ENCODE assay signal across 9 cellular contexts in genomic region chr21:34615487-34615814, GRCh38. TPM values are rescaled to one million over a fixed set of nuclear protein-coding genes. Genes with fewer than 3 reads are reported as not detected.
DNase-seq lines count a peak whose midpoint lies in the region; ATAC-seq, FAIRE-seq and TF ChIP-seq lines count a peak whose summit lies in the region.
"Had no signal": no experiment of that assay in that cellular context is flagged by ENCODE, and none has a peak within 500 bp of the region (broad histone marks: within the 10 kb centered on the region; RNA-seq: fewer than 3 reads in every experiment).

No MANE protein-coding gene starts in this region.

- peak overlapping the region; percentile 76 to 90 for H3K4me3 ChIP-seq in SK-N-SH (ENCODE audit: low read depth in 2 of 2, low read length in 1 of 2)

- no peak for TF ChIP-seq CTCF in SK-N-SH (IDR thresholded peaks at IDR 0.05)
- no peak for TF ChIP-seq CTCF in glutamatergic neuron (IDR thresholded peaks at IDR 0.05; ENCODE audit: partially characterized antibody, unreplicated experiment)

- peaks cover 20% of the 10 kb centered on the region for H3K4me1 Mint-ChIP-seq in glutamatergic neuron (ENCODE audit: low read depth, unreplicated experiment)
- peaks cover 31% of the 10 kb centered on the region for H3K4me1 Mint-ChIP-seq in stimulated activated naive CD8-positive, alpha-beta T cell treated with anti-CD3 and anti-CD28 coated beads, Interleukin-15, amount 100 ng/mL, for 72 hours

- TF ChIP-seq EP300 in SK-N-SH (IDR thresholded peaks at IDR 0.05; ENCODE audit: borderline replicate concordance in 1 of 2, low read depth in 1 of 2, low read length in 1 of 2) = no peak

- H4K20me1 ChIP-seq in SK-N-SH (ENCODE audit: insufficient read depth) = no peaks in the 10 kb centered on the region

- peak overlapping the region in 1 of 2 experiments; percentile 16; a peak in 2 of 4 replicates for H3K27ac ChIP-seq in SK-N-SH (ENCODE audit: low read depth in 2 of 2, low read length in 1 of 2)

- peak overlapping the region; percentile 84 for H2AFZ ChIP-seq in SK-N-SH (ENCODE audit: low read depth)

- no peaks in the 10 kb centered on the region for H3K36me3 ChIP-seq in SK-N-SH (replicated peaks in 1 of 2; ENCODE audit: control insufficient read depth in 1 of 2, insufficient read depth in 2 of 2, low read length in 1 of 2)

- H3F3A ChIP-seq in SK-N-SH (replicated peaks; ENCODE audit: insufficient read depth) = peaks cover 2% of the 10 kb centered on the region

- POLR2A ChIA-PET in SK-N-SH (lab: Yijun Ruan, JAX) = no interaction called here

- no peak overlapping the region for H3K9ac ChIP-seq in SK-N-SH

- CTCF ChIA-PET in SK-N-SH (lab: Yijun Ruan, JAX) = interaction anchor here (0.6 to 6.6 kb wide), 6 partner anchors 13 to 1401 kb away, joined by 3 to 61 read pairs (median 5); no protein-coding TSS in a partner anchor

- no peak for TF ChIP-seq POLR2A in GM12891 (IDR thresholded peaks at IDR 0.05; ENCODE audit: low read depth, low read length)

- H3K27me3 ChIP-seq in SK-N-SH (ENCODE audit: insufficient read depth) = peaks cover 11% of the 10 kb centered on the region; the same call in 1 of the 2 replicates

- no peaks in the 10 kb centered on the region for H3K9me3 ChIP-seq in SK-N-SH

- H3K79me2 ChIP-seq in SK-N-SH (ENCODE audit: insufficient read depth) = no peaks in the 10 kb centered on the region

- peak overlapping the region; percentile 81 for H3K4me3 Mint-ChIP-seq in glutamatergic neuron (ENCODE audit: unreplicated experiment)
- peak overlapping the region; percentile 94 to 98 for H3K4me3 Mint-ChIP-seq in stimulated activated naive CD8-positive, alpha-beta T cell treated with anti-CD3 and anti-CD28 coated beads, Interleukin-15, amount 100 ng/mL, for 72 hours

- no peak for TF ChIP-seq RAD21 in SK-N-SH (IDR thresholded peaks at IDR 0.05; ENCODE audit: low read length)

- peak overlapping the region; percentile 67 for H3K4me2 ChIP-seq in SK-N-SH

- peak overlapping the region; percentile 91 for H3K27ac Mint-ChIP-seq in glutamatergic neuron (ENCODE audit: unreplicated experiment)
- H3K27ac Mint-ChIP-seq in stimulated activated naive CD8-positive, alpha-beta T cell treated with anti-CD3 and anti-CD28 coated beads, Interleukin-15, amount 100 ng/mL, for 72 hours = peak overlapping the region; percentile 91 to 96

- no peak for FAIRE-seq in GM12891 (lab: Jason Lieb, UNC)
- FAIRE-seq: colon had no signal

- peak; percentile 40 for ATAC-seq in stimulated activated naive CD8-positive, alpha-beta T cell treated with anti-CD3 and anti-CD28 coated beads, Interleukin-15, amount 100 ng/mL, for 72 hours

- DNase-seq in NCI-H526 treated with DMSO at 0.1 percent for 48 hours (lab: John Stamatoyannopoulos, UW) (peak; percentile 56), NCI-H526 (lab: John Stamatoyannopoulos, UW) (no peak), SK-N-SH (no peak), glutamatergic neuron (no peak), mesenteric fat pad (ENCODE audit: low spot score) (no peak), NCI-H2107 treated with DMSO at 0.1 percent for 48 hours (lab: John Stamatoyannopoulos, UW; ENCODE audit: unreplicated experiment) (no peak), GM12891 (ENCODE audit: insufficient read length, low spot score) (no peak)
- DNase-seq in stimulated activated naive CD8-positive, alpha-beta T cell treated with anti-CD3 and anti-CD28 coated beads, Interleukin-15, amount 100 ng/mL, for 72 hours = no peak

- peaks cover 0 to 6% of the 10 kb centered on the region in 2 experiments; a peak in 2 of 4 replicates for H3K4me1 ChIP-seq in SK-N-SH (ENCODE audit: control insufficient read depth in 1 of 2, insufficient read depth in 2 of 2, low read depth in 1 of 2, low read length in 1 of 2)

- no peaks in the 10 kb centered on the region for H3K36me3 Mint-ChIP-seq in glutamatergic neuron (ENCODE audit: unreplicated experiment)

- H3K27me3 Mint-ChIP-seq in glutamatergic neuron (ENCODE audit: unreplicated experiment) = peaks cover 2% of the 10 kb centered on the region
- H3K27me3 Mint-ChIP-seq in stimulated activated naive CD8-positive, alpha-beta T cell treated with anti-CD3 and anti-CD28 coated beads, Interleukin-15, amount 100 ng/mL, for 72 hours = no peaks in the 10 kb centered on the region

- WGBS in SK-N-SH (ENCODE audit: low lambda C conversion rate) = 2% methylated on average over 8 of the region's 8 CpGs

- peaks cover 3% of the 10 kb centered on the region for H3K9me3 Mint-ChIP-seq in glutamatergic neuron (ENCODE audit: unreplicated experiment)
- H3K9me3 Mint-ChIP-seq in stimulated activated naive CD8-positive, alpha-beta T cell treated with anti-CD3 and anti-CD28 coated beads, Interleukin-15, amount 100 ng/mL, for 72 hours = no peaks in the 10 kb centered on the region

- no peaks in the 10 kb centered on the region for H3K9me2 ChIP-seq in SK-N-SH

TF ChIP-seq in SK-N-SH, 30 proteins besides CTCF, POLR2A, EP300 and RAD21 (continues in another document):
- TF ChIP-seq RCOR1 (IDR thresholded peaks at IDR 0.05; ENCODE audit: low read length) (no peak), GATA2 (CRISPR knock-in tag; IDR thresholded peaks at IDR 0.05) (no peak), MEF2A (IDR thresholded peaks at IDR 0.05; ENCODE audit: borderline replicate concordance, low read depth) (no peak), JUND (IDR thresholded peaks at IDR 0.05) (no peak), ZBTB33 (IDR thresholded peaks at IDR 0.05; ENCODE audit: borderline replicate concordance, low read depth) (no peak), FOXJ3 (CRISPR knock-in tag; IDR thresholded peaks at IDR 0.05) (no peak), ELF1 (IDR thresholded peaks at IDR 0.05) (no peak), RXRA (IDR thresholded peaks at IDR 0.05; ENCODE audit: borderline replicate concordance, low read depth) (no peak)

TF ChIP-seq in GM12891, 5 proteins besides CTCF, POLR2A, EP300 and RAD21:
- TF ChIP-seq POU2F2 (IDR thresholded peaks at IDR 0.05; ENCODE audit: low read depth, low read length) = no peak
- no peak for TF ChIP-seq TAF1 (IDR thresholded peaks at IDR 0.05; ENCODE audit: low read depth, low read length)
TF ChIP-seq in GM12891: peak in this region for 0.

RNA-seq across cellular contexts. Expression of gene RCAN1, which starts 0.5 kb away (rescaled TPM):
- 16.7 and 22.0 TPM in 2 replicates for polyA plus RNA-seq in SK-N-SH (2012; rRNA removed)
- polyA plus RNA-seq in SK-N-SH (2012; cell fraction: cytosol; rRNA removed) = 20.4 and 26.4 TPM in 2 replicates
- 22.9 and 37.4 TPM in 2 replicates for polyA plus RNA-seq in SK-N-SH (2012; cell fraction: nucleus; rRNA removed)
- total RNA-seq in glutamatergic neuron (ENCODE audit: unreplicated experiment) = 17.7 TPM
- 57.5 TPM for total RNA-seq in mesenteric fat pad
- 4.3 TPM for polyA plus RNA-seq in GM12891 (2012; ENCODE audit: low read depth, missing spikeins)

RNA-seq across cellular contexts. Expression of gene CLIC6, which starts 53.3 kb away (rescaled TPM):
- polyA plus RNA-seq in SK-N-SH (2012; rRNA removed) = 0.03 and 0.08 TPM in 2 replicates
- polyA plus RNA-seq in SK-N-SH (2012; cell fraction: cytosol; rRNA removed) = 0.09 and 0.10 TPM in 2 replicates
- 0.02 and 0.06 TPM in 2 replicates for polyA plus RNA-seq in SK-N-SH (2012; cell fraction: nucleus; rRNA removed)
- 0.17 TPM for total RNA-seq in glutamatergic neuron (ENCODE audit: unreplicated experiment)
- 9.9 TPM for total RNA-seq in mesenteric fat pad
- polyA plus RNA-seq in GM12891 (2012; ENCODE audit: low read depth, missing spikeins) = 18.6 TPM
